In the genomic region with DNA sequence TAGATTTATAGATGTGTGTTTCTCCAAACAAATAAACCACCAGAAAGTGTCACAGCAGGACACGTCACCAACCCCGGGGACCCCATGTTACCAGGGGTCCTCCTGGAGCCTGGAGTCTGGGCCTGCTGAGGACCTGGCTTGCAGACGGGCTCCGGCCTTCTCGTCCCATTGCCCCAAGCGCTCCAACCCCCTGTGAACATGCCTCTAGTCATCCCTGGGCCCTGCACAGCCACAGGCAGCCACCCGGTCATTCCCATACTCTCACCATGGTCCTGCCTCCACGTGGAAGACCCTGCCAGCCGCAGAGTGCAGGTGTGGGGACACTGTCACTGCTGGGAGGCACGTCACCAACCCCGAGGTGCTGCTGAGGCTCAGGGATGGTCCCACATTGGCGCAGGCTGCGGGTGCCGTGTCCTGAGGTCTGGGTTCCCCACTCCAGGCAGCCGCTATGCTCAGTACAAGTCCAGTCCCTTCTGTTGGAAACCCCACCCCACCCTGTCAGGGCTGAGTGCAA, we compare ENCODE assay signal across 14 cellular contexts. TPM values are rescaled to one million over a fixed set of nuclear protein-coding genes. Genes with fewer than 3 reads are reported as not detected.
DNase-seq lines count a peak whose midpoint lies in the region; ATAC-seq and TF ChIP-seq lines count a peak whose summit lies in the region.
"Had no signal": no experiment of that assay in that cellular context is flagged by ENCODE, and none has a peak within 500 bp of the region (broad histone marks: within the 10 kb centered on the region; RNA-seq: fewer than 3 reads in every experiment).

No MANE protein-coding gene starts in this region.

- in situ Hi-C loops in IMR-90 (cut with MboI; ENCODE audit: low sequenced_read_pairs), result no loop called here

- H4K8ac ChIP-seq in IMR-90 (ENCODE audit: low read depth in 2 of 2, low read length in 2 of 2) (no peak overlapping the region), neuronal stem cell (ENCODE audit: low read depth, low read length) (no peak overlapping the region)

- H2AFZ ChIP-seq in IMR-90 (replicated peaks; ENCODE audit: low read length, poor library complexity), result no peak overlapping the region
- H2AFZ ChIP-seq in neuronal stem cell (ENCODE audit: low read length), result no peak overlapping the region
- H2AFZ ChIP-seq in GM23338, result no peak overlapping the region

- DNase-seq in IMR-90, result no peak
- DNase-seq in glutamatergic neuron, result peak; percentile 23
- no peak for DNase-seq in neuronal stem cell (ENCODE audit: low spot score)
- DNase-seq in AML-193 (lab: John Stamatoyannopoulos, UW), result no peak
- DNase-seq in GM23338 (ENCODE audit: low spot score), result no peak
- no peak for DNase-seq in glomerular visceral epithelial cell (ENCODE audit: extremely low spot score)
- DNase-seq: GOT3, Kasumi-1, NCI-H187 treated with DMSO at 0.1 percent for 48 hours, NCI-H526 treated with DMSO at 0.1 percent for 48 hours had no signal

- H3K4me3 Mint-ChIP-seq in glutamatergic neuron (ENCODE audit: unreplicated experiment) (peak overlapping the region; percentile 67), GM23338 (no peak overlapping the region; the same call in 2 of the 3 replicates)

- H3K23ac ChIP-seq in IMR-90 (ENCODE audit: low read depth, low read length) (no peak overlapping the region), neuronal stem cell (ENCODE audit: low read depth, low read length, poor library complexity) (peak overlapping the region; percentile 85)

- peaks cover 15% of the 10 kb centered on the region for H3K9me3 Mint-ChIP-seq in glutamatergic neuron (ENCODE audit: unreplicated experiment)
- no peaks in the 10 kb centered on the region for H3K9me3 Mint-ChIP-seq in GM23338

- H3K27ac ChIP-seq in BLaER1 (no peak overlapping the region), IMR-90 (ENCODE audit: insufficient read depth, low read length) (no peak overlapping the region), neuronal stem cell (replicated peaks; ENCODE audit: low read length) (no peak overlapping the region), GM23338 (ENCODE audit: low read depth) (no peak overlapping the region)
- H3K27ac ChIP-seq: SJSA1 had no signal

- peak overlapping the region; percentile 94 for H2BK12ac ChIP-seq in neuronal stem cell (ENCODE audit: low read length)

- no peak overlapping the region for H4K5ac ChIP-seq in IMR-90 (ENCODE audit: low read depth, low read length)

- no peak overlapping the region for H2BK20ac ChIP-seq in IMR-90 (ENCODE audit: low read depth, low read length)

- H3K4me2 ChIP-seq in BLaER1 (peak overlapping the region; percentile 97), IMR-90 (ENCODE audit: low read depth, low read length) (no peak overlapping the region), neuronal stem cell (ENCODE audit: insufficient read depth, low read length, poor library complexity, severe bottlenecking) (no peak overlapping the region), GM23338 (no peak overlapping the region)

- POLR2A ChIA-PET in IMR-90 (lab: Charles Lee; ENCODE audit: unreplicated experiment), result no interaction called here

- BruUV-seq in IMR-90 (replicated peaks; lab: Mats Ljungman, UMichigan), result no TSS peak

- intact Hi-C loops in IMR-90 (cut with micrococcal nuclease), result loop anchor here (10.0 kb wide), 1 partner anchor 294 kb away; a partner anchor contains a TSS

- peaks cover 25% of the 10 kb centered on the region for H4K20me1 ChIP-seq in BLaER1
- no peaks in the 10 kb centered on the region for H4K20me1 ChIP-seq in IMR-90 (ENCODE audit: insufficient read depth, low read length)
- H4K20me1 ChIP-seq in GM23338 (replicated peaks; ENCODE audit: insufficient read depth), result no peaks in the 10 kb centered on the region

- dilution Hi-C loops in IMR-90 (cut with HindIII; ENCODE audit: low sequenced_read_pairs, unreplicated experiment), result no loop called here

- TF ChIP-seq RAD21 in IMR-90 (IDR thresholded peaks at IDR 0.05; ENCODE audit: low read length), result no peak

- H3K36me3 Mint-ChIP-seq in glutamatergic neuron (ENCODE audit: unreplicated experiment) (no peaks in the 10 kb centered on the region), GM23338 (ENCODE audit: low read depth) (no peaks in the 10 kb centered on the region; the same call in 2 of the 3 replicates)

- H2AK5ac ChIP-seq in IMR-90 (ENCODE audit: low read depth, low read length) (no peak overlapping the region), neuronal stem cell (ENCODE audit: low read depth, low read length) (peak overlapping the region; percentile 98)

- peaks cover 5% of the 10 kb centered on the region for H3K4me1 Mint-ChIP-seq in glutamatergic neuron (ENCODE audit: low read depth, unreplicated experiment)
- H3K4me1 Mint-ChIP-seq in GM23338, result peaks cover 17% of the 10 kb centered on the region

- no peaks in the 10 kb centered on the region for H3K9me3 ChIP-seq in BLaER1
- H3K9me3 ChIP-seq in IMR-90 (ENCODE audit: control insufficient read depth, insufficient read depth, low read length), result no peaks in the 10 kb centered on the region
- peaks cover 0 to 2% of the 10 kb centered on the region in 2 donors for H3K9me3 ChIP-seq in neuronal stem cell (replicated peaks in 1 of 2; ENCODE audit: control insufficient read depth in 2 of 2, insufficient read depth in 1 of 2, low read depth in 1 of 2, low read length in 2 of 2)
- H3K9me3 ChIP-seq: SJSA1 had no signal

- H3F3A ChIP-seq in GM23338 (replicated peaks; ENCODE audit: low read depth), result no peaks in the 10 kb centered on the region

- peaks cover 89% of the 10 kb centered on the region for H3K4me1 ChIP-seq in BLaER1
- peaks cover 14% of the 10 kb centered on the region for H3K4me1 ChIP-seq in IMR-90 (ENCODE audit: control insufficient read depth, insufficient read depth, low read length)
- H3K4me1 ChIP-seq in neuronal stem cell (ENCODE audit: control insufficient read depth in 2 of 2, insufficient read depth in 1 of 2, low read depth in 1 of 2, low read length in 2 of 2), result peaks cover 21 to 32% of the 10 kb centered on the region in 2 donors
- no peaks in the 10 kb centered on the region for H3K4me1 ChIP-seq in GM23338 (ENCODE audit: insufficient read depth)

- no peak for TF ChIP-seq POLR2A in IMR-90 (IDR thresholded peaks at IDR 0.05; ENCODE audit: low read depth, low read length)

- H3K14ac ChIP-seq in IMR-90 (replicated peaks; ENCODE audit: low read depth, low read length) (no peak overlapping the region), neuronal stem cell (ENCODE audit: low read length) (peak overlapping the region; percentile 87)

- H3K18ac ChIP-seq in IMR-90 (ENCODE audit: low read depth, low read length), result no peak overlapping the region
- H3K18ac ChIP-seq in neuronal stem cell (ENCODE audit: low read length), result no peak overlapping the region

- no peak for TF ChIP-seq CTCF in IMR-90 (conservative IDR thresholded peaks at IDR 0.05; ENCODE audit: low read depth, low read length)
- TF ChIP-seq CTCF in glutamatergic neuron (IDR thresholded peaks at IDR 0.05; ENCODE audit: partially characterized antibody, unreplicated experiment), result no peak
- TF ChIP-seq CTCF in GM23338 (conservative IDR thresholded peaks at IDR 0.05; ENCODE audit: low read depth in 2 of 2), result no peak

- peak overlapping the region; percentile 69 for H2AK9ac ChIP-seq in IMR-90 (replicated peaks; ENCODE audit: low read depth, low read length, poor library complexity)

- H3K36me3 ChIP-seq in BLaER1 (no peaks in the 10 kb centered on the region), IMR-90 (ENCODE audit: control insufficient read depth, insufficient read depth, low read length) (no peaks in the 10 kb centered on the region), neuronal stem cell (replicated peaks in 1 of 2; ENCODE audit: control insufficient read depth in 2 of 2, insufficient read depth in 2 of 2, low read length in 2 of 2) (no peaks in the 10 kb centered on the region), GM23338 (ENCODE audit: insufficient read depth) (no peaks in the 10 kb centered on the region)
- H3K36me3 ChIP-seq: SJSA1 had no signal

- H3K9ac ChIP-seq in BLaER1 (no peak overlapping the region), IMR-90 (ENCODE audit: low read depth, low read length) (no peak overlapping the region), neuronal stem cell (ENCODE audit: low read depth, low read length, poor library complexity) (no peak overlapping the region)

- H2BK15ac ChIP-seq in IMR-90 (ENCODE audit: low read depth, low read length) (no peak overlapping the region), neuronal stem cell (ENCODE audit: low read length) (peak overlapping the region; percentile 33)

- H2BK5ac ChIP-seq in IMR-90 (ENCODE audit: low read depth, low read length, poor library complexity, severe bottlenecking), result no peak overlapping the region
- peak overlapping the region; percentile 35 for H2BK5ac ChIP-seq in neuronal stem cell (ENCODE audit: low read length)

- peaks cover 4% of the 10 kb centered on the region for H3K27me3 Mint-ChIP-seq in glutamatergic neuron (ENCODE audit: unreplicated experiment)
- H3K27me3 Mint-ChIP-seq in GM23338 (ENCODE audit: insufficient read depth, low read depth, poor library complexity), result peaks cover 33% of the 10 kb centered on the region

- H3K27ac Mint-ChIP-seq in glutamatergic neuron (ENCODE audit: unreplicated experiment), result peak overlapping the region; percentile 86
- H3K27ac Mint-ChIP-seq in GM23338, result no peak overlapping the region

- H3K4me3 ChIP-seq in BLaER1, result no peak overlapping the region
- no peak overlapping the region for H3K4me3 ChIP-seq in IMR-90 (ENCODE audit: insufficient read depth, low read depth, low read length)
- H3K4me3 ChIP-seq in neuronal stem cell (ENCODE audit: low read length in 2 of 2), result no peak overlapping the region
- no peak overlapping the region for H3K4me3 ChIP-seq in GM23338
- H3K4me3 ChIP-seq: SJSA1 had no signal

- no peak for ATAC-seq in IMR-90 (ENCODE audit: low read depth)
- ATAC-seq in GM23338, result no peak
- ATAC-seq in GM18907 (IDR thresholded peaks at IDR 0.05; ENCODE audit: unreplicated experiment), result no peak

- no peak overlapping the region for H4K91ac ChIP-seq in IMR-90 (ENCODE audit: insufficient read depth, low read depth, low read length)
- no peak overlapping the region for H4K91ac ChIP-seq in neuronal stem cell (ENCODE audit: low read depth, low read length, poor library complexity)

- CTCF ChIA-PET in IMR-90 (lab: Yijun Ruan, JAX), result no interaction called here

- H3K4ac ChIP-seq in IMR-90 (ENCODE audit: low read depth, low read length) (no peak overlapping the region), neuronal stem cell (ENCODE audit: low read length) (no peak overlapping the region)

- H3K9me1 ChIP-seq in IMR-90 (ENCODE audit: insufficient read depth, low read length), result no peaks in the 10 kb centered on the region

- peaks cover 56% of the 10 kb centered on the region for H3K27me3 ChIP-seq in BLaER1
- peaks cover 10% of the 10 kb centered on the region for H3K27me3 ChIP-seq in IMR-90 (ENCODE audit: control insufficient read depth, insufficient read depth, low read length)
- H3K27me3 ChIP-seq in neuronal stem cell (ENCODE audit: control insufficient read depth in 3 of 3, insufficient read depth in 3 of 3, low read depth in 1 of 3, low read length in 3 of 3), result peaks cover 16 to 96% (median 23%) of the 10 kb centered on the region in 3 experiments
- peaks cover 27% of the 10 kb centered on the region for H3K27me3 ChIP-seq in GM23338 (ENCODE audit: insufficient read depth)

- H2BK120ac ChIP-seq in IMR-90 (ENCODE audit: low read depth, low read length) (no peak overlapping the region), neuronal stem cell (ENCODE audit: low read depth, low read length) (no peak overlapping the region)

- WGBS in IMR-90 (ENCODE audit: extremely low coverage in 2 of 2, insufficient read length in 1 of 2), 2 experiments, result 87% methylated on average over 7 of the region's 15 CpGs; no CpG with 5 or more reads in 1 of the 2 experiments
- no CpG with 5 or more reads among the region's 15 CpGs for WGBS in neuronal stem cell (ENCODE audit: extremely low coverage in 2 of 2, insufficient read length in 2 of 2, insufficient replicate concordance in 1 of 2), 2 donors

- no peaks in the 10 kb centered on the region for H3K9me2 ChIP-seq in GM23338 (ENCODE audit: insufficient read depth)

- H3K79me2 ChIP-seq in GM23338 (replicated peaks; ENCODE audit: insufficient read depth), result no peaks in the 10 kb centered on the region

- H3K79me1 ChIP-seq in IMR-90 (ENCODE audit: low read depth in 1 of 2, low read length in 2 of 2), result 0 out of 4 replicates have a peak, but pooled peaks cover 0 to 3% of the 10 kb centered on the region in 2 experiments
- peaks cover 4% of the 10 kb centered on the region for H3K79me1 ChIP-seq in neuronal stem cell (ENCODE audit: low read depth, low read length)

- no peak overlapping the region for H3K56ac ChIP-seq in IMR-90 (ENCODE audit: extremely low read depth, insufficient read depth, low read length)

RNA-seq across cellular contexts. Expression of a gene that starts 4.5 kb away (rescaled TPM):
- total RNA-seq in IMR-90 (2012; rRNA removed) (1.7 and 2.3 TPM in 2 replicates), glutamatergic neuron (ENCODE audit: unreplicated experiment) (0.29 TPM)
- polyA plus RNA-seq in IMR-90 (2012; rRNA removed) (4.4 and 5.2 TPM in 2 replicates), GM23338 (2016; fragmentation: Nextera tagmentation; extraction: Ambion mirVana) (0.21 TPM in 1 of 2 replicates, not detected in the other)
- polyA plus RNA-seq in IMR-90 (2012; cell fraction: cytosol; rRNA removed), result 4.9 and 10.8 TPM in 2 replicates
- 1.2 and 2.4 TPM in 2 replicates for polyA plus RNA-seq in IMR-90 (2012; cell fraction: nucleus; rRNA removed; ENCODE audit: low replicate concordance)
- polyA plus RNA-seq in neuronal stem cell (2013, experiment 1 of 2), result 0.39 TPM
- 0.65 TPM for polyA plus RNA-seq in neuronal stem cell (2013, experiment 2 of 2)
- total RNA-seq in GM23338 (2014; rRNA removed; shearing (Covaris generic)), result 0.16 and 1.3 TPM in 2 replicates

RNA-seq across cellular contexts. Expression of a gene that starts 11.6 kb away (rescaled TPM):
- total RNA-seq in IMR-90 (2012; rRNA removed) (not detected in 2 replicates), glutamatergic neuron (ENCODE audit: unreplicated experiment) (0.27 TPM)
- polyA plus RNA-seq in IMR-90 (2012; rRNA removed) (not detected in 2 replicates), GM23338 (2016; fragmentation: Nextera tagmentation; extraction: Ambion mirVana) (0.44 TPM in 1 of 2 replicates, not detected in the other)
- 0.18 TPM in 1 of 2 replicates, not detected in the other for polyA plus RNA-seq in IMR-90 (2012; cell fraction: cytosol; rRNA removed)
- 0.12 and 0.16 TPM in 2 replicates for polyA plus RNA-seq in IMR-90 (2012; cell fraction: nucleus; rRNA removed; ENCODE audit: low replicate concordance)
- 1.5 TPM for polyA plus RNA-seq in neuronal stem cell (2013, experiment 1 of 2)
- polyA plus RNA-seq in neuronal stem cell (2013, experiment 2 of 2), result 1.5 TPM
- total RNA-seq in GM23338 (2014; rRNA removed; shearing (Covaris generic)), result 0.42 and 0.58 TPM in 2 replicates
- total RNA-seq: A673, SJSA1 had no signal

RNA-seq across cellular contexts. Expression of a gene that starts 30.0 kb away (rescaled TPM):
- total RNA-seq in IMR-90 (2012; rRNA removed) (under 0.01 and 0.28 TPM in 2 replicates), glutamatergic neuron (ENCODE audit: unreplicated experiment) (not detected)
- polyA plus RNA-seq in IMR-90 (2012; rRNA removed) (0.03 and 0.13 TPM in 2 replicates), GM23338 (2016; fragmentation: Nextera tagmentation; extraction: Ambion mirVana) (0.10 and 0.23 TPM in 2 replicates)
- polyA plus RNA-seq in IMR-90 (2012; cell fraction: cytosol; rRNA removed), result 0.05 and 0.06 TPM in 2 replicates
- polyA plus RNA-seq in IMR-90 (2012; cell fraction: nucleus; rRNA removed; ENCODE audit: low replicate concordance), result 0.08 TPM in 1 of 2 replicates, not detected in the other
- polyA plus RNA-seq in neuronal stem cell (2013, experiment 1 of 2), result 0.28 TPM
- polyA plus RNA-seq in neuronal stem cell (2013, experiment 2 of 2), result 0.19 TPM
- total RNA-seq in GM23338 (2014; rRNA removed; shearing (Covaris generic)), result 0.66 and 1.1 TPM in 2 replicates

RNA-seq across cellular contexts. Expression of a gene that starts 42.5 kb away (rescaled TPM):
- total RNA-seq in IMR-90 (2012; rRNA removed), result not detected in 2 replicates
- not detected in 2 replicates for polyA plus RNA-seq in IMR-90 (2012; rRNA removed)
- not detected in 2 replicates for polyA plus RNA-seq in IMR-90 (2012; cell fraction: cytosol; rRNA removed)
- polyA plus RNA-seq in IMR-90 (2012; cell fraction: nucleus; rRNA removed; ENCODE audit: low replicate concordance), result not detected in 2 replicates
- total RNA-seq in glutamatergic neuron (ENCODE audit: unreplicated experiment), result 7.2 TPM
- 0.11 TPM for polyA plus RNA-seq in neuronal stem cell (2013, experiment 1 of 2)
- polyA plus RNA-seq in neuronal stem cell (2013, experiment 2 of 2), result 0.12 TPM
- 0.49 and 0.82 TPM in 2 replicates for total RNA-seq in GM23338 (2014; rRNA removed; shearing (Covaris generic))
- polyA plus RNA-seq in GM23338 (2016; fragmentation: Nextera tagmentation; extraction: Ambion mirVana), result not detected in 2 replicates

RNA-seq across cellular contexts. Expression of a gene that starts 55.6 kb away (rescaled TPM):
- total RNA-seq in IMR-90 (2012; rRNA removed) (38.3 and 47.1 TPM in 2 replicates), glutamatergic neuron (ENCODE audit: unreplicated experiment) (211 TPM)
- polyA plus RNA-seq in IMR-90 (2012; rRNA removed) (144 and 186 TPM in 2 replicates), GM23338 (2016; fragmentation: Nextera tagmentation; extraction: Ambion mirVana) (43.5 and 55.3 TPM in 2 replicates)
- 131 and 159 TPM in 2 replicates for polyA plus RNA-seq in IMR-90 (2012; cell fraction: cytosol; rRNA removed)
- 373 and 817 TPM in 2 replicates for polyA plus RNA-seq in IMR-90 (2012; cell fraction: nucleus; rRNA removed; ENCODE audit: low replicate concordance)
- 70.3 TPM for polyA plus RNA-seq in neuronal stem cell (2013, experiment 1 of 2)
- 72.1 TPM for polyA plus RNA-seq in neuronal stem cell (2013, experiment 2 of 2)
- 48.4 and 66.4 TPM in 2 replicates for total RNA-seq in GM23338 (2014; rRNA removed; shearing (Covaris generic))
